In genomic region chr14:65623759-65624158, GRCh38 we compare ENCODE assay signal across 8 cellular contexts.
"Had no signal": no experiment of that assay in that cellular context is flagged by ENCODE, and none has a peak within 500 bp of the region (broad histone marks: within the 10 kb centered on the region; RNA-seq: fewer than 3 reads in every experiment).

No MANE protein-coding gene starts in this region.

- ATAC-seq: GM23338, HepG2 had no signal

- H3K27ac Mint-ChIP-seq: GM23338 had no signal

- H3K27me3 Mint-ChIP-seq: IgD-negative memory B cell had no signal

- H3K4me3 Mint-ChIP-seq: GM23338, H9, IgD-negative memory B cell had no signal

- H2AFZ ChIP-seq: GM23338 had no signal

- H3K27ac ChIP-seq: HL-60 had no signal

- FAIRE-seq: H1, H54, HepG2 had no signal

- H3K4me2 ChIP-seq: GM23338 had no signal

- DNase-seq: H9, HCEC 1CT had no signal

- H3K9me3 Mint-ChIP-seq: GM23338, H9, IgD-negative memory B cell had no signal

- H3K4me3 ChIP-seq: GM23338 had no signal
